14 cellular contexts compared by ENCODE assay signal in genomic region chr6:156013155-156013554, GRCh38.
DNase-seq lines count a peak whose midpoint lies in the region; ATAC-seq and TF ChIP-seq lines count a peak whose summit lies in the region.
"Had no signal": no experiment of that assay in that cellular context is flagged by ENCODE, and none has a peak within 500 bp of the region (broad histone marks: within the 10 kb centered on the region; RNA-seq: fewer than 3 reads in every experiment).

No MANE protein-coding gene starts in this region.

- peaks cover 0 to 11% (median 6%) of the 10 kb centered on the region in 11 donors for H3K9me3 Mint-ChIP-seq in naive thymus-derived CD4-positive, alpha-beta T cell
- peaks cover 10% of the 10 kb centered on the region for H3K9me3 Mint-ChIP-seq in natural killer cell treated with Interleukin-12 subunit alpha and Interleukin-12 subunit beta and Interleukin-15 and Interleukin-18, amount 100 ng/mL, for 72 hours

- peaks cover 12% of the 10 kb centered on the region for H3K4me1 Mint-ChIP-seq in T-helper 17 cell
- peaks cover 10 to 34% (median 25%) of the 10 kb centered on the region in 7 donors for H3K4me1 Mint-ChIP-seq in naive thymus-derived CD4-positive, alpha-beta T cell
- no peaks in the 10 kb centered on the region for H3K4me1 Mint-ChIP-seq in natural killer cell treated with Interleukin-12 subunit alpha and Interleukin-12 subunit beta and Interleukin-15 and Interleukin-18, amount 100 ng/mL, for 72 hours (ENCODE audit: low read depth in 2 of 2)

- CTCF ChIA-PET in IMR-90 (lab: Yijun Ruan, JAX) = no interaction called here
- CTCF ChIA-PET in naive thymus-derived CD4-positive, alpha-beta T cell (lab: Charles Lee) = no interaction called here

- no peak overlapping the region; the same call in 2 of the 3 replicates for H2BK15ac ChIP-seq in IMR-90 (ENCODE audit: low read depth, low read length)

- peaks cover 14% of the 10 kb centered on the region for H3K4me1 ChIP-seq in IMR-90 (ENCODE audit: control insufficient read depth, insufficient read depth, low read length)
- peaks cover 0 to 5% of the 10 kb centered on the region in 2 donors for H3K4me1 ChIP-seq in naive thymus-derived CD4-positive, alpha-beta T cell (ENCODE audit: control insufficient read depth in 2 of 2, insufficient read depth in 2 of 2, low read length in 2 of 2)
- no peaks in the 10 kb centered on the region for H3K4me1 ChIP-seq in body of pancreas

- DNase-seq in activated CD4-positive, alpha-beta T cell treated with anti-CD3 and anti-CD28 coated beads for 48 hours = peak; percentile 16
- no peak for DNase-seq in activated CD4-positive, alpha-beta T cell treated with anti-CD3 and anti-CD28 coated beads, Interleukin-2, amount 50 U/mL, for 4 hours
- DNase-seq in IMR-90 (no peak), T-helper 17 cell (no peak), body of pancreas (no peak), GM10266 (ENCODE audit: extremely low spot score) (no peak)
- DNase-seq in naive thymus-derived CD4-positive, alpha-beta T cell = peak in 4 of 9 donors; percentile 7 to 18 (median 13)
- DNase-seq in natural killer cell treated with Interleukin-12 subunit alpha and Interleukin-12 subunit beta and Interleukin-15 and Interleukin-18, amount 100 ng/mL, for 72 hours (ENCODE audit: low spot score) = no peak
- DNase-seq: activated gamma-delta T cell treated with Interleukin-2 at 50 U/mL for 16 hours, DMS 273 treated with DMSO at 0.1 percent for 48 hours, mucosa of descending colon, T-helper 2 cell had no signal

- no peak overlapping the region for H3K27ac Mint-ChIP-seq in T-helper 17 cell
- peak overlapping the region in 5 of 9 donors; percentile 45 to 83 (median 64) for H3K27ac Mint-ChIP-seq in naive thymus-derived CD4-positive, alpha-beta T cell
- no peak overlapping the region for H3K27ac Mint-ChIP-seq in natural killer cell treated with Interleukin-12 subunit alpha and Interleukin-12 subunit beta and Interleukin-15 and Interleukin-18, amount 100 ng/mL, for 72 hours
- H3K27ac Mint-ChIP-seq: progenitor cell of endocrine pancreas had no signal

- no peak overlapping the region; the same call in 1 of the 2 replicates for H4K5ac ChIP-seq in IMR-90 (ENCODE audit: low read depth, low read length)

- TF ChIP-seq CTCF in IMR-90 (conservative IDR thresholded peaks at IDR 0.05; ENCODE audit: low read depth, low read length) (no peak), body of pancreas (IDR thresholded peaks at IDR 0.05) (no peak), GM10266 (IDR thresholded peaks at IDR 0.05; ENCODE audit: control insufficient read depth, insufficient read depth, low read depth, missing control alignments) (no peak)

- H3K9me3 ChIP-seq in IMR-90 (ENCODE audit: control insufficient read depth, insufficient read depth, low read length) (no peaks in the 10 kb centered on the region), T-helper 17 cell (ENCODE audit: control insufficient read depth, low read length, poor library complexity, severe bottlenecking) (no peaks in the 10 kb centered on the region), body of pancreas (no peaks in the 10 kb centered on the region)
- no peaks in the 10 kb centered on the region for H3K9me3 ChIP-seq in naive thymus-derived CD4-positive, alpha-beta T cell (ENCODE audit: control insufficient read depth in 2 of 3, low read length in 3 of 3)
- H3K9me3 ChIP-seq: mucosa of descending colon, thoracic aorta had no signal

- H3K4me3 ChIP-seq in IMR-90 (ENCODE audit: insufficient read depth, low read depth, low read length) (no peak overlapping the region), body of pancreas (no peak overlapping the region)
- no peak overlapping the region for H3K4me3 ChIP-seq in naive thymus-derived CD4-positive, alpha-beta T cell (ENCODE audit: low read length)
- H3K4me3 ChIP-seq: mucosa of descending colon, thoracic aorta had no signal

- peak overlapping the region; percentile 21; the same call in 1 of the 2 replicates for H4K91ac ChIP-seq in IMR-90 (ENCODE audit: insufficient read depth, low read depth, low read length)

- peaks cover 5% of the 10 kb centered on the region for H3K36me3 Mint-ChIP-seq in T-helper 17 cell (ENCODE audit: low read depth)
- H3K36me3 Mint-ChIP-seq in naive thymus-derived CD4-positive, alpha-beta T cell = peaks cover 0 to 20% (median 6%) of the 10 kb centered on the region in 5 donors
- no peaks in the 10 kb centered on the region for H3K36me3 Mint-ChIP-seq in natural killer cell treated with Interleukin-12 subunit alpha and Interleukin-12 subunit beta and Interleukin-15 and Interleukin-18, amount 100 ng/mL, for 72 hours

- H2AFZ ChIP-seq in IMR-90 (replicated peaks; ENCODE audit: low read length, poor library complexity) = no peak overlapping the region

- no peak overlapping the region for H3K27ac ChIP-seq in IMR-90 (ENCODE audit: insufficient read depth, low read length)
- no peak overlapping the region for H3K27ac ChIP-seq in naive thymus-derived CD4-positive, alpha-beta T cell (ENCODE audit: low read depth, low read length)
- no peak overlapping the region for H3K27ac ChIP-seq in body of pancreas
- H3K27ac ChIP-seq: thoracic aorta had no signal

- intact Hi-C loops in IMR-90 (cut with micrococcal nuclease) = loop anchor here (10.0 kb wide), 2 partner anchors 128 to 688 kb away; no protein-coding TSS in a partner anchor
- intact Hi-C loops in naive thymus-derived CD4-positive, alpha-beta T cell (cut with micrococcal nuclease) = no loop called here
- intact Hi-C loops in body of pancreas (cut with DNase I) = no loop called here

- TF ChIP-seq POLR2A in IMR-90 (IDR thresholded peaks at IDR 0.05; ENCODE audit: low read depth, low read length) (no peak), body of pancreas (IDR thresholded peaks at IDR 0.05) (no peak)

- no peaks in the 10 kb centered on the region for H3K27me3 ChIP-seq in IMR-90 (ENCODE audit: control insufficient read depth, insufficient read depth, low read length)
- no peaks in the 10 kb centered on the region for H3K27me3 ChIP-seq in naive thymus-derived CD4-positive, alpha-beta T cell (ENCODE audit: control insufficient read depth in 2 of 2, insufficient read depth in 2 of 2, low read length in 2 of 2)
- H3K27me3 ChIP-seq in body of pancreas = no peaks in the 10 kb centered on the region

- peaks cover 8% of the 10 kb centered on the region for H3K9me1 ChIP-seq in IMR-90 (ENCODE audit: insufficient read depth, low read length)

- no peaks in the 10 kb centered on the region for H4K20me1 ChIP-seq in IMR-90 (ENCODE audit: insufficient read depth, low read length)

- no peak overlapping the region for H2AK9ac ChIP-seq in IMR-90 (replicated peaks; ENCODE audit: low read depth, low read length, poor library complexity)

- WGBS in IMR-90 (ENCODE audit: extremely low coverage in 2 of 2, insufficient read length in 1 of 2), 2 experiments = no CpG with 5 or more reads among the region's 4 CpGs
- 55 to 59% methylated on average over 4 of the region's 4 CpGs for WGBS in body of pancreas, 2 donors

- H3K23ac ChIP-seq in IMR-90 (ENCODE audit: low read depth, low read length) = no peak overlapping the region

- peak overlapping the region; percentile 38 for H3K4ac ChIP-seq in IMR-90 (ENCODE audit: low read depth, low read length)

- H2BK20ac ChIP-seq in IMR-90 (ENCODE audit: low read depth, low read length) = peak overlapping the region; percentile 3; the same call in 1 of the 2 replicates

- in situ Hi-C loops in IMR-90 (cut with MboI; ENCODE audit: low sequenced_read_pairs) = no loop called here

- H3K36me3 ChIP-seq in IMR-90 (ENCODE audit: control insufficient read depth, insufficient read depth, low read length) = no peaks in the 10 kb centered on the region
- no peaks in the 10 kb centered on the region for H3K36me3 ChIP-seq in naive thymus-derived CD4-positive, alpha-beta T cell (ENCODE audit: control insufficient read depth in 2 of 3, insufficient read depth in 3 of 3, low read length in 3 of 3)
- H3K36me3 ChIP-seq in body of pancreas (replicated peaks in 1 of 2; ENCODE audit: insufficient read depth in 1 of 2, low read depth in 2 of 2) = no peaks in the 10 kb centered on the region
- H3K36me3 ChIP-seq: thoracic aorta had no signal

- H2BK120ac ChIP-seq in IMR-90 (ENCODE audit: low read depth, low read length) = 0 out of 2 replicates have a peak overlapping the region, but pooled peaks have one; percentile 5

- POLR2A ChIA-PET in IMR-90 (lab: Charles Lee; ENCODE audit: unreplicated experiment) = no interaction called here
- POLR2A ChIA-PET in naive thymus-derived CD4-positive, alpha-beta T cell (lab: Charles Lee) = no interaction called here

- no peak for ATAC-seq in IMR-90 (ENCODE audit: low read depth)
- ATAC-seq in T-helper 17 cell = no peak
- ATAC-seq in naive thymus-derived CD4-positive, alpha-beta T cell = no peak
- ATAC-seq in body of pancreas = no peak
- no peak for ATAC-seq in natural killer cell treated with Interleukin-12 subunit alpha and Interleukin-12 subunit beta and Interleukin-15 and Interleukin-18, amount 100 ng/mL, for 72 hours
- ATAC-seq: mucosa of descending colon had no signal

- H2BK5ac ChIP-seq in IMR-90 (ENCODE audit: low read depth, low read length, poor library complexity, severe bottlenecking) = no peak overlapping the region

- H3K56ac ChIP-seq in IMR-90 (ENCODE audit: extremely low read depth, insufficient read depth, low read length) = no peak overlapping the region

- dilution Hi-C loops in IMR-90 (cut with HindIII; ENCODE audit: low sequenced_read_pairs, unreplicated experiment) = no loop called here

- H4K8ac ChIP-seq in IMR-90 (ENCODE audit: low read depth in 2 of 2, low read length in 2 of 2) = peak overlapping the region in 1 of 2 experiments; percentile 68; a peak in 2 of 4 replicates

- H3K18ac ChIP-seq in IMR-90 (ENCODE audit: low read depth, low read length) = no peak overlapping the region; the same call in 1 of the 2 replicates

- H3K4me3 Mint-ChIP-seq in T-helper 17 cell = peak overlapping the region; percentile 51
- peak overlapping the region in 9 of 10 donors; percentile 4 to 80 (median 50) for H3K4me3 Mint-ChIP-seq in naive thymus-derived CD4-positive, alpha-beta T cell
- no peak overlapping the region for H3K4me3 Mint-ChIP-seq in natural killer cell treated with Interleukin-12 subunit alpha and Interleukin-12 subunit beta and Interleukin-15 and Interleukin-18, amount 100 ng/mL, for 72 hours

- H3K27me3 Mint-ChIP-seq in T-helper 17 cell = no peaks in the 10 kb centered on the region
- peaks cover 0 to 28% (median 0%) of the 10 kb centered on the region in 5 donors for H3K27me3 Mint-ChIP-seq in naive thymus-derived CD4-positive, alpha-beta T cell
- H3K27me3 Mint-ChIP-seq in natural killer cell treated with Interleukin-12 subunit alpha and Interleukin-12 subunit beta and Interleukin-15 and Interleukin-18, amount 100 ng/mL, for 72 hours = peaks cover 0 to 2% of the 10 kb centered on the region in 2 donors
- H3K27me3 Mint-ChIP-seq: progenitor cell of endocrine pancreas had no signal

- no peak overlapping the region for H3K9ac ChIP-seq in IMR-90 (ENCODE audit: low read depth, low read length)

- no peak overlapping the region for H3K4me2 ChIP-seq in IMR-90 (ENCODE audit: low read depth, low read length)

- BruUV-seq in IMR-90 (replicated peaks; lab: Mats Ljungman, UMichigan) = no TSS peak

- no peaks in the 10 kb centered on the region for H3K79me1 ChIP-seq in IMR-90 (ENCODE audit: low read depth in 1 of 2, low read length in 2 of 2)

- H2AK5ac ChIP-seq in IMR-90 (ENCODE audit: low read depth, low read length) = 0 out of 2 replicates have a peak overlapping the region, but pooled peaks have one; percentile 1

- no peak for TF ChIP-seq RAD21 in IMR-90 (IDR thresholded peaks at IDR 0.05; ENCODE audit: low read length)

- no peak overlapping the region for H3K14ac ChIP-seq in IMR-90 (replicated peaks; ENCODE audit: low read depth, low read length)

Comparison
In these comparisons a context has a peak if more than half of its experiments do, and no peak if none do; other contexts are left out.
1. H3K27ac Mint-ChIP-seq: peak in naive thymus-derived CD4-positive, alpha-beta T cell (5 of 9); none in T-helper 17 cell (single experiment) and natural killer cell treated with Interleukin-12 subunit alpha and Interleukin-12 subunit beta and Interleukin-15 and Interleukin-18, amount 100 ng/mL, for 72 hours (0 of 2).